Comparison of ENCODE assay signal across 9 cellular contexts in genomic region chr17:79799538-79800324, GRCh38. TPM values are rescaled to one million over a fixed set of nuclear protein-coding genes. Genes with fewer than 3 reads are reported as not detected.
DNase-seq lines count a peak whose midpoint lies in the region; ATAC-seq, FAIRE-seq and TF ChIP-seq lines count a peak whose summit lies in the region.
"Had no signal": no experiment of that assay in that cellular context is flagged by ENCODE, and none has a peak within 500 bp of the region (broad histone marks: within the 10 kb centered on the region; RNA-seq: fewer than 3 reads in every experiment).

No MANE protein-coding gene starts in this region.

- H3K27ac Mint-ChIP-seq in activated CD8-positive, alpha-beta memory T cell treated with anti-CD3 and anti-CD28 coated beads, Interleukin-2, amount 10 ng/mL, durations not matched to agents 7 days and 5 days, result peak overlapping the region; percentile 62
- H3K27ac Mint-ChIP-seq in stimulated activated effector memory CD8-positive, alpha-beta T cell treated with anti-CD3 and anti-CD28 coated beads, Interleukin-12 subunit alpha, Interleukin-12 subunit beta, amount 100 ng/mL, for 72 hours, result peak overlapping the region; percentile 48

- H3K4me1 ChIP-seq in OCI-LY1 (ENCODE audit: insufficient read depth, low read length, severe bottlenecking) (peaks cover 53% of the 10 kb centered on the region), K562 (replicated peaks in 1 of 2; ENCODE audit: control insufficient read depth in 2 of 2, insufficient read depth in 2 of 2, low read length in 2 of 2) (peaks cover 33 to 82% of the 10 kb centered on the region in 2 experiments)

- peaks cover 13% of the 10 kb centered on the region for H3K36me3 Mint-ChIP-seq in activated CD8-positive, alpha-beta memory T cell treated with anti-CD3 and anti-CD28 coated beads, Interleukin-2, amount 10 ng/mL, durations not matched to agents 7 days and 5 days
- peaks cover 12% of the 10 kb centered on the region for H3K36me3 Mint-ChIP-seq in stimulated activated effector memory CD8-positive, alpha-beta T cell treated with anti-CD3 and anti-CD28 coated beads, Interleukin-12 subunit alpha, Interleukin-12 subunit beta, amount 100 ng/mL, for 72 hours

- in situ Hi-C loops in K562 (cut with MboI), result loop anchor here (5.0 kb wide), 1 partner anchor 38 kb away; the partner anchor contains the start of gene CBX4

- peaks cover 52% of the 10 kb centered on the region for H3K27me3 Mint-ChIP-seq in activated CD8-positive, alpha-beta memory T cell treated with anti-CD3 and anti-CD28 coated beads, Interleukin-2, amount 10 ng/mL, durations not matched to agents 7 days and 5 days

- H3K4me3 Mint-ChIP-seq in activated CD8-positive, alpha-beta memory T cell treated with anti-CD3 and anti-CD28 coated beads, Interleukin-2, amount 10 ng/mL, durations not matched to agents 7 days and 5 days, result peak overlapping the region; percentile 25
- peak overlapping the region; percentile 67 for H3K4me3 Mint-ChIP-seq in stimulated activated effector memory CD8-positive, alpha-beta T cell treated with anti-CD3 and anti-CD28 coated beads, Interleukin-12 subunit alpha, Interleukin-12 subunit beta, amount 100 ng/mL, for 72 hours

- H4K20me1 ChIP-seq in OCI-LY1 (ENCODE audit: insufficient read depth, low read length) (no peaks in the 10 kb centered on the region), K562 (replicated peaks; ENCODE audit: control insufficient read depth, insufficient read depth, low read length) (no peaks in the 10 kb centered on the region)

- CTCF ChIA-PET in activated CD8-positive, alpha-beta memory T cell treated with anti-CD3 and anti-CD28 coated beads, Interleukin-2, amount 10 ng/mL, durations not matched to agents 7 days and 5 days (lab: Charles Lee), result interaction anchor here (1.2 to 8.4 kb wide), 5 partner anchors 13 to 56 kb away, joined by 3 to 51 read pairs (median 6); partner anchors contain the start of gene CBX4
- CTCF ChIA-PET in K562 (lab: Yijun Ruan, JAX; ENCODE audit: low intra/inter-chr PET ratio), result no interaction called here

- H3K27ac ChIP-seq in OCI-LY1 (ENCODE audit: low read depth, low read length, poor library complexity, severe bottlenecking) (no peak overlapping the region), K562 (ENCODE audit: extremely low read depth, low read depth, low read length) (no peak overlapping the region)

- TF ChIP-seq CTCF in OCI-LY1 (IDR thresholded peaks at IDR 0.05; ENCODE audit: low read length) (no peak), K562 (IDR thresholded peaks at IDR 0.05 in 2 of 3, conservative IDR thresholded peaks at IDR 0.05 in 1 of 3; ENCODE audit: insufficient read depth in 2 of 3, low read depth in 1 of 3, low read length in 3 of 3) (no peak)

- peaks cover 6% of the 10 kb centered on the region for H3K27me3 ChIP-seq in OCI-LY1 (ENCODE audit: insufficient read depth, low read length)
- no peaks in the 10 kb centered on the region for H3K27me3 ChIP-seq in K562 (ENCODE audit: control insufficient read depth in 2 of 2, insufficient read depth in 2 of 2, low read length in 2 of 2)

- no peaks in the 10 kb centered on the region for H3F3A ChIP-seq in OCI-LY1 (ENCODE audit: insufficient read depth, low read length)

- H3K4me2 ChIP-seq in OCI-LY1 (ENCODE audit: low read length), result peak overlapping the region; percentile 52
- no peak overlapping the region; the same call in 1 of the 2 replicates for H3K4me2 ChIP-seq in K562 (ENCODE audit: insufficient read depth, low read length)

- H3K4me3 ChIP-seq in OCI-LY1 (ENCODE audit: low read depth, low read length, poor library complexity, severe bottlenecking) (peak overlapping the region; percentile 47), K562 (no peak overlapping the region)

- no peak for TF ChIP-seq EP300 in K562 (IDR thresholded peaks at IDR 0.05; ENCODE audit: low read length)

- TF ChIP-seq POLR2A in K562 (conservative IDR thresholded peaks at IDR 0.05), result no peak

- H3K9me3 ChIP-seq in OCI-LY1 (ENCODE audit: low read length) (no peaks in the 10 kb centered on the region), K562 (replicated peaks; ENCODE audit: control insufficient read depth, insufficient read depth, low read depth, low read length) (peaks cover 3% of the 10 kb centered on the region)

- intact Hi-C loops in K562 (cut with micrococcal nuclease), result loop anchor here (5.0 to 10.0 kb wide), 2 partner anchors 38 to 175 kb away; partner anchors contain the start of gene CBX4

- no peaks in the 10 kb centered on the region for H3K9me2 ChIP-seq in OCI-LY1 (ENCODE audit: low read depth, low read length)

- 65% methylated on average over 27 of the region's 31 CpGs for WGBS in K562 (ENCODE audit: insufficient coverage, low coverage, missing lambda C conversion rate)

- no peaks in the 10 kb centered on the region for H3K9me3 Mint-ChIP-seq in activated CD8-positive, alpha-beta memory T cell treated with anti-CD3 and anti-CD28 coated beads, Interleukin-2, amount 10 ng/mL, durations not matched to agents 7 days and 5 days (ENCODE audit: low read depth)
- H3K9me3 Mint-ChIP-seq in stimulated activated effector memory CD8-positive, alpha-beta T cell treated with anti-CD3 and anti-CD28 coated beads, Interleukin-12 subunit alpha, Interleukin-12 subunit beta, amount 100 ng/mL, for 72 hours, result no peaks in the 10 kb centered on the region

- H3K79me2 ChIP-seq in OCI-LY1 (ENCODE audit: insufficient read depth, low read length) (no peaks in the 10 kb centered on the region), K562 (ENCODE audit: control insufficient read depth, insufficient read depth, low read length) (peaks cover 19% of the 10 kb centered on the region)

- peak overlapping the region; percentile 47; the same call in 1 of the 2 replicates for H3K9ac ChIP-seq in OCI-LY1 (ENCODE audit: low read length)
- H3K9ac ChIP-seq in K562 (ENCODE audit: insufficient read depth in 1 of 2, low read depth in 2 of 2, low read length in 2 of 2), result peak overlapping the region; percentile 0 to 83; a peak in 3 of 4 replicates

- peaks cover 11% of the 10 kb centered on the region for H3K36me3 ChIP-seq in OCI-LY1 (ENCODE audit: insufficient read depth, low read length)
- H3K36me3 ChIP-seq in K562 (ENCODE audit: control insufficient read depth, insufficient read depth, low read length), result peaks cover 11% of the 10 kb centered on the region; the same call in 2 of the 3 replicates

- H3K4me1 Mint-ChIP-seq in activated CD8-positive, alpha-beta memory T cell treated with anti-CD3 and anti-CD28 coated beads, Interleukin-2, amount 10 ng/mL, durations not matched to agents 7 days and 5 days, result peaks cover 36% of the 10 kb centered on the region
- peaks cover 41% of the 10 kb centered on the region for H3K4me1 Mint-ChIP-seq in stimulated activated effector memory CD8-positive, alpha-beta T cell treated with anti-CD3 and anti-CD28 coated beads, Interleukin-12 subunit alpha, Interleukin-12 subunit beta, amount 100 ng/mL, for 72 hours

- H2AFZ ChIP-seq in OCI-LY1 (ENCODE audit: low read length), result no peak overlapping the region
- H2AFZ ChIP-seq in K562 (ENCODE audit: low read depth, low read length), result peak overlapping the region; percentile 54; the same call in 1 of the 2 replicates

- peak; percentile 55 for FAIRE-seq in K562 (lab: Jason Lieb, UNC)

- no peak for DNase-seq in activated CD8-positive, alpha-beta memory T cell treated with anti-CD3 and anti-CD28 coated beads, Interleukin-2, amount 10 ng/mL, durations not matched to agents 7 days and 5 days
- no peak for DNase-seq in activated CD8-positive, alpha-beta memory T cell treated with anti-CD3 and anti-CD28 coated beads for 24 hours
- DNase-seq in K562 (ENCODE audit: extremely low read depth in 1 of 4, low spot score in 3 of 4) (no peak), NCI-H510A treated with DMSO at 0.1 percent for 48 hours (lab: John Stamatoyannopoulos, UW) (no peak), MV-4-11 (lab: John Stamatoyannopoulos, UW) (no peak)
- DNase-seq in stimulated activated effector memory CD8-positive, alpha-beta T cell treated with anti-CD3 and anti-CD28 coated beads, Interleukin-12 subunit alpha, Interleukin-12 subunit beta, amount 100 ng/mL, for 72 hours (ENCODE audit: low spot score in 2 of 2), result no peak
- DNase-seq: left cardiac atrium had no signal

- POLR2A ChIA-PET in K562 (lab: Yijun Ruan, JAX), result interaction anchor here (0.8 to 1.7 kb wide), 6 partner anchors 9 to 40 kb away, joined by 3 to 9 read pairs (median 4); partner anchors contain the start of gene CBX4

- no TSS peak for BruUV-seq in K562 (replicated peaks; lab: Mats Ljungman, UMichigan)

- TF ChIP-seq RAD21 in K562 (CRISPR knock-in tag; conservative IDR thresholded peaks at IDR 0.05 in 1 of 2, IDR thresholded peaks at IDR 0.05 in 1 of 2), result no peak

- ATAC-seq in activated CD8-positive, alpha-beta memory T cell treated with anti-CD3 and anti-CD28 coated beads, Interleukin-2, amount 10 ng/mL, durations not matched to agents 7 days and 5 days, result no peak
- ATAC-seq in K562 (no peak), HG03378 (IDR thresholded peaks at IDR 0.05; ENCODE audit: unreplicated experiment) (no peak)
- ATAC-seq in stimulated activated effector memory CD8-positive, alpha-beta T cell treated with anti-CD3 and anti-CD28 coated beads, Interleukin-12 subunit alpha, Interleukin-12 subunit beta, amount 100 ng/mL, for 72 hours, result no peak
- ATAC-seq: left cardiac atrium had no signal

- no peaks in the 10 kb centered on the region for H3K9me1 ChIP-seq in K562 (ENCODE audit: control insufficient read depth, insufficient read depth, low read length)

RNA-seq across cellular contexts. Expression of gene CBX8, which starts 2.9 kb away (rescaled TPM):
- 1 to 10 TPM; 6.8 to 8.6 TPM for total RNA-seq in activated CD8-positive, alpha-beta memory T cell treated with anti-CD3 and anti-CD28 coated beads, Interleukin-2, amount 10 ng/mL, durations not matched to agents 7 days and 5 days
- 2.1 and 2.7 TPM in 2 replicates for total RNA-seq in K562 (2011; cell fraction: chromatin; rRNA removed; ENCODE audit: low replicate concordance)
- 2.3 and 2.9 TPM in 2 replicates for total RNA-seq in K562 (2011; cell fraction: nucleolus; rRNA removed)
- total RNA-seq in K562 (2011; cell fraction: nucleoplasm; rRNA removed), result 2.0 and 2.7 TPM in 2 replicates
- total RNA-seq in K562 (2014; rRNA removed), result 4.9 and 7.1 TPM in 2 replicates
- total RNA-seq in K562 (2014; rRNA removed; fragmentation: Illumina TruSeq; extraction: Trizol), result 1.8 and 1.9 TPM in 2 replicates
- 6.6 and 6.7 TPM in 2 replicates for total RNA-seq in K562 (2015; rRNA removed; fragmentation: Illumina TruSeq; extraction: Trizol)
- total RNA-seq in K562 (2021), result 11.9 and 12.0 TPM in 2 replicates
- polyA plus RNA-seq in K562 (2011; rRNA removed), result 0.52 and 0.72 TPM in 2 replicates
- 0.80 and 1.1 TPM in 2 replicates for polyA plus RNA-seq in K562 (2011; cell fraction: cytosol; rRNA removed)
- polyA plus RNA-seq in K562 (2011; cell fraction: nucleus; rRNA removed), result 2.4 and 2.6 TPM in 2 replicates
- 5.7 and 8.8 TPM in 2 replicates for polyA plus RNA-seq in K562 (2012)
- 2.6 and 3.4 TPM in 2 replicates for polyA plus RNA-seq in K562 (2014; fragmentation: Illumina TruSeq; extraction: Trizol)
- under 1 TPM; 0.08 to 0.21 TPM for polyA plus RNA-seq in K562 (2014; fragmentation: Nextera tagmentation; extraction: Ambion mirVana)
- polyA plus RNA-seq in K562 (2014; rRNA removed), result 4.7 and 6.7 TPM in 2 replicates
- polyA minus RNA-seq in K562 (2011; rRNA and poly(A)+ RNA removed), result 0.45 and 0.56 TPM in 2 replicates
- 0.86 and 2.7 TPM in 2 replicates for polyA minus RNA-seq in K562 (2011; cell fraction: cytosol; rRNA and poly(A)+ RNA removed)
- polyA minus RNA-seq in K562 (2011; cell fraction: nucleus; rRNA and poly(A)+ RNA removed), result 0.67 and 2.1 TPM in 2 replicates

RNA-seq across cellular contexts. Expression of gene CBX2, which starts 21.8 kb away (rescaled TPM):
- total RNA-seq in activated CD8-positive, alpha-beta memory T cell treated with anti-CD3 and anti-CD28 coated beads, Interleukin-2, amount 10 ng/mL, durations not matched to agents 7 days and 5 days, result 1 to 10 TPM; 5.3 to 6.8 TPM
- 20.1 and 55.7 TPM in 2 replicates for total RNA-seq in K562 (2011; cell fraction: chromatin; rRNA removed; ENCODE audit: low replicate concordance)
- total RNA-seq in K562 (2011; cell fraction: nucleolus; rRNA removed), result 37.1 and 52.4 TPM in 2 replicates
- total RNA-seq in K562 (2011; cell fraction: nucleoplasm; rRNA removed), result 27.8 and 34.1 TPM in 2 replicates
- 18.2 and 23.6 TPM in 2 replicates for total RNA-seq in K562 (2014; rRNA removed)
- total RNA-seq in K562 (2014; rRNA removed; fragmentation: Illumina TruSeq; extraction: Trizol), result 6.9 and 8.4 TPM in 2 replicates
- total RNA-seq in K562 (2015; rRNA removed; fragmentation: Illumina TruSeq; extraction: Trizol), result 16.5 and 18.1 TPM in 2 replicates
- total RNA-seq in K562 (2021), result 26.9 and 28.5 TPM in 2 replicates
- polyA plus RNA-seq in K562 (2011; rRNA removed), result 13.9 and 18.3 TPM in 2 replicates
- polyA plus RNA-seq in K562 (2011; cell fraction: cytosol; rRNA removed), result 17.2 and 30.0 TPM in 2 replicates
- 35.0 and 55.5 TPM in 2 replicates for polyA plus RNA-seq in K562 (2011; cell fraction: nucleus; rRNA removed)
- 13.0 and 18.6 TPM in 2 replicates for polyA plus RNA-seq in K562 (2012)
- polyA plus RNA-seq in K562 (2014; fragmentation: Illumina TruSeq; extraction: Trizol), result 13.9 and 16.9 TPM in 2 replicates
- polyA plus RNA-seq in K562 (2014; fragmentation: Nextera tagmentation; extraction: Ambion mirVana), result 1 to 10 TPM in 1 of 2 experiments, under 1 TPM in 1; 0.66 to 1.0 TPM
- 17.4 and 18.4 TPM in 2 replicates for polyA plus RNA-seq in K562 (2014; rRNA removed)
- polyA minus RNA-seq in K562 (2011; rRNA and poly(A)+ RNA removed), result 10.0 and 14.9 TPM in 2 replicates
- polyA minus RNA-seq in K562 (2011; cell fraction: cytosol; rRNA and poly(A)+ RNA removed), result 20.6 and 24.0 TPM in 2 replicates
- polyA minus RNA-seq in K562 (2011; cell fraction: nucleus; rRNA and poly(A)+ RNA removed), result 18.0 and 19.1 TPM in 2 replicates

RNA-seq across cellular contexts. Expression of gene CBX4, which starts 39.5 kb away (rescaled TPM):
- total RNA-seq in activated CD8-positive, alpha-beta memory T cell treated with anti-CD3 and anti-CD28 coated beads, Interleukin-2, amount 10 ng/mL, durations not matched to agents 7 days and 5 days, result 10 to 100 TPM; 28.3 to 36.7 TPM
- total RNA-seq in K562 (2011; cell fraction: chromatin; rRNA removed; ENCODE audit: low replicate concordance), result 13.6 and 28.0 TPM in 2 replicates
- 26.3 and 29.6 TPM in 2 replicates for total RNA-seq in K562 (2011; cell fraction: nucleolus; rRNA removed)
- total RNA-seq in K562 (2011; cell fraction: nucleoplasm; rRNA removed), result 11.0 and 15.7 TPM in 2 replicates
- 42.3 and 42.4 TPM in 2 replicates for total RNA-seq in K562 (2014; rRNA removed)
- total RNA-seq in K562 (2014; rRNA removed; fragmentation: Illumina TruSeq; extraction: Trizol), result 4.4 and 4.7 TPM in 2 replicates
- 13.5 and 14.7 TPM in 2 replicates for total RNA-seq in K562 (2015; rRNA removed; fragmentation: Illumina TruSeq; extraction: Trizol)
- total RNA-seq in K562 (2021), result 48.5 and 50.5 TPM in 2 replicates
- polyA plus RNA-seq in K562 (2011; rRNA removed), result 7.8 and 13.5 TPM in 2 replicates
- 12.6 and 29.1 TPM in 2 replicates for polyA plus RNA-seq in K562 (2011; cell fraction: cytosol; rRNA removed)
- polyA plus RNA-seq in K562 (2011; cell fraction: nucleus; rRNA removed), result 23.9 and 38.8 TPM in 2 replicates
- 22.9 and 60.2 TPM in 2 replicates for polyA plus RNA-seq in K562 (2012)
- 10.0 and 16.4 TPM in 2 replicates for polyA plus RNA-seq in K562 (2014; fragmentation: Illumina TruSeq; extraction: Trizol)
- polyA plus RNA-seq in K562 (2014; fragmentation: Nextera tagmentation; extraction: Ambion mirVana), result 1 to 10 TPM in 1 of 2 experiments, under 1 TPM in 1; 0.98 to 1.1 TPM
- 34.8 and 40.7 TPM in 2 replicates for polyA plus RNA-seq in K562 (2014; rRNA removed)
- polyA minus RNA-seq in K562 (2011; rRNA and poly(A)+ RNA removed), result 7.2 and 7.6 TPM in 2 replicates
- polyA minus RNA-seq in K562 (2011; cell fraction: cytosol; rRNA and poly(A)+ RNA removed), result 18.7 and 24.1 TPM in 2 replicates
- polyA minus RNA-seq in K562 (2011; cell fraction: nucleus; rRNA and poly(A)+ RNA removed), result 12.4 and 16.4 TPM in 2 replicates
